ENCODE assay signal across 18 cellular contexts in the genomic region with DNA sequence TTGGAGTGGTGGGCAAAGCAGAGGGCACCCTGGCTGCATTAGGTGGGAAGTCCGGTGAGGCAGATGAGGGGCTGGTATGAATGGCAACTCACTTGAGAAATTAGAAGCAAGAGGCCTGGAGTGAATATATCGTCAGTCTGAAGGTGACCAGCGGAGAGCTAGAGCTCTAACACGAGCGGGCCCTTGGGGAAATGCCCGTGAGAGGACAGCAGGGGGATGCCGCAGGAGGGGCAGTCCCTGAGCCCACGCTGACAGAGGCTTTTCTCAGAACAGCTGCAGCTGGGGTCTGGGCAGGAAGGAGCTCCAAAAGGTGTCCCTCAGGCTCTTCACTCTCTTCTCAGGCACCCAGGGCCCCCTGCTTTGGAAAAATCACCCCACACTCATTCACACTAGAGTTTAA. TPM values are rescaled to one million over a fixed set of nuclear protein-coding genes. Genes with fewer than 3 reads are reported as not detected.
A peak's percentile ranks its signal among the peaks of the same experiment; 100 is the strongest.
DNase-seq lines count a peak whose midpoint lies in the region; ATAC-seq, FAIRE-seq and TF ChIP-seq lines count a peak whose summit lies in the region.
"Had no signal": no experiment of that assay in that cellular context is flagged by ENCODE, and none has a peak within 500 bp of the region (broad histone marks: within the 10 kb centered on the region; RNA-seq: fewer than 3 reads in every experiment).

No MANE protein-coding gene starts in this region.

- H3K4me1 ChIP-seq in GM12878 (ENCODE audit: control insufficient read depth, insufficient read depth, low read length): peaks cover 27% of the 10 kb centered on the region
- H3K4me1 ChIP-seq in spleen: peaks cover 4 to 80% (median 34%) of the 10 kb centered on the region in 6 donors
- H3K4me1 ChIP-seq in prostate gland (replicated peaks): no peaks in the 10 kb centered on the region

- H4K20me1 ChIP-seq in GM12878 (ENCODE audit: control insufficient read depth, insufficient read depth): no peaks in the 10 kb centered on the region

- H3K4me3 ChIP-seq in GM12878: no peak overlapping the region
- no peak overlapping the region for H3K4me3 ChIP-seq in spleen
- H3K4me3 ChIP-seq in prostate gland: no peak overlapping the region
- H3K4me3 ChIP-seq: GM23338 had no signal

- H3K27ac ChIP-seq in GM12878 (ENCODE audit: control insufficient read depth, insufficient read depth) (no peak overlapping the region), spleen (peak overlapping the region in 1 of 8 donors; percentile 81), prostate gland (no peak overlapping the region)

- no peaks in the 10 kb centered on the region for H3K79me2 ChIP-seq in GM12878 (ENCODE audit: control insufficient read depth, insufficient read depth, low read length)

- no TSS peak for BruUV-seq in GM12878 (replicated peaks; lab: Mats Ljungman, UMichigan)

- H3K9me3 ChIP-seq in GM12878 (replicated peaks; ENCODE audit: control insufficient read depth, insufficient read depth, low read length) (no peaks in the 10 kb centered on the region), spleen (no peaks in the 10 kb centered on the region), prostate gland (no peaks in the 10 kb centered on the region)

- in situ Hi-C loops in GM12878 (cut with MboI): loop anchor here (5.0 kb wide), 1 partner anchor 34 kb away; no protein-coding TSS in a partner anchor

- WGBS in GM12878 (ENCODE audit: insufficient coverage, insufficient replicate concordance, low lambda C conversion rate, missing lambda C conversion rate): 2% methylated on average over 8 of the region's 8 CpGs
- 80 to 87% (median 82%) methylated on average over 8 of the region's 8 CpGs for WGBS in spleen, 5 donors
- WGBS in prostate gland: 95% methylated on average over 8 of the region's 8 CpGs

- FAIRE-seq in GM12878 (lab: Jason Lieb, UNC) (no peak), H54 (lab: Jason Lieb, UNC) (no peak)
- FAIRE-seq: GM19239 had no signal

- no peak for TF ChIP-seq RAD21 in GM12878 (IDR thresholded peaks at IDR 0.05; ENCODE audit: insufficient read depth, low read depth, low read length)

- TF ChIP-seq POLR2A in GM12878 (IDR thresholded peaks at IDR 0.05; ENCODE audit: low read depth, low read length) (no peak), spleen (IDR thresholded peaks at IDR 0.05) (no peak), prostate gland (IDR thresholded peaks at IDR 0.05) (no peak), H54 (IDR thresholded peaks at IDR 0.05; ENCODE audit: low read depth, low read length) (no peak)

- no peak for TF ChIP-seq CTCF in GM10248 (IDR thresholded peaks at IDR 0.05; ENCODE audit: control extremely low read depth, extremely low read depth, low read depth, missing control alignments)
- no peak for TF ChIP-seq CTCF in GM20000 (IDR thresholded peaks at IDR 0.05; ENCODE audit: extremely low read depth, missing control alignments)
- no peak for TF ChIP-seq CTCF in GM12878 (IDR thresholded peaks at IDR 0.05 in 2 of 3, conservative IDR thresholded peaks at IDR 0.05 in 1 of 3; ENCODE audit: control insufficient read depth in 2 of 3, extremely low read depth in 1 of 3, insufficient read depth in 1 of 3, low read depth in 3 of 3, low read length in 3 of 3)
- TF ChIP-seq CTCF in spleen (IDR thresholded peaks at IDR 0.05 in 8 of 11, conservative IDR thresholded peaks at IDR 0.05 in 3 of 11): no peak
- no peak for TF ChIP-seq CTCF in prostate gland (IDR thresholded peaks at IDR 0.05)

- H2AFZ ChIP-seq in GM12878 (ENCODE audit: control insufficient read depth, low read depth, low read length): no peak overlapping the region; the same call in 1 of the 2 replicates
- H2AFZ ChIP-seq: GM23338 had no signal

- DNase-seq in GM10248 (ENCODE audit: extremely low spot score): peak; percentile 74
- peak; percentile 57 for DNase-seq in GM20000 (ENCODE audit: low spot score)
- DNase-seq in GM12878 (ENCODE audit: low read depth, low spot score): no peak
- DNase-seq in spleen: peak; percentile 52
- DNase-seq in prostate gland (ENCODE audit: low spot score): no peak
- no peak for DNase-seq in stimulated activated CD8-positive, alpha-beta memory T cell treated with anti-CD3 and anti-CD28 coated beads, Interleukin-4, amount 100 ng/mL, for 48 hours
- no peak for DNase-seq in medulla oblongata (ENCODE audit: extremely low spot score)
- no peak for DNase-seq in H54 (ENCODE audit: insufficient read length, low spot score)
- DNase-seq: CD4-positive, alpha-beta T cell; DMS79 treated with DMSO at 0.1 percent for 48 hours; GF-D8; MM.1S; NCI-H187 treated with DMSO at 0.1 percent for 48 hours; NCI-H2171 treated with DMSO at 0.1 percent for 48 hours; NCI-H510A treated with DMSO at 0.1 percent for 48 hours; SIG-M5 had no signal

- no peak overlapping the region for H3K9ac ChIP-seq in GM12878 (ENCODE audit: control insufficient read depth, insufficient read depth, low read length)

- H3K4me2 ChIP-seq in GM12878 (ENCODE audit: control insufficient read depth, insufficient read depth): 0 out of 2 replicates have a peak overlapping the region, but pooled peaks have one; percentile 17
- H3K4me2 ChIP-seq: GM23338 had no signal

- ATAC-seq in GM12878: peak; percentile 74
- ATAC-seq: GM23338 had no signal

- H3K36me3 ChIP-seq in GM12878 (ENCODE audit: control insufficient read depth in 2 of 2, insufficient read depth in 2 of 2, low read length in 1 of 2): no peaks in the 10 kb centered on the region
- no peaks in the 10 kb centered on the region for H3K36me3 ChIP-seq in spleen
- no peaks in the 10 kb centered on the region for H3K36me3 ChIP-seq in prostate gland

- intact Hi-C loops in GM12878 (cut with micrococcal nuclease; ENCODE audit: unreplicated experiment): no loop called here
- intact Hi-C loops in spleen (cut with DNase I; ENCODE audit: low total_unique reads): no loop called here
- intact Hi-C loops in prostate gland (cut with DNase I): no loop called here

- CTCF ChIA-PET in GM10248 (lab: Yijun Ruan, JAX): interaction anchor here (0.9 to 1.3 kb wide), 4 partner anchors 13 to 426 kb away, joined by 3 to 4 read pairs (median 3); no protein-coding TSS in a partner anchor
- CTCF ChIA-PET in GM12878 (lab: Yijun Ruan, JAX): interaction anchor here (1.3 to 1.6 kb wide), 2 partner anchors 29 to 67 kb away, joined by 4 to 5 read pairs; no protein-coding TSS in a partner anchor

- RAD21 ChIA-PET in GM12878 (lab: Charles Lee; ENCODE audit: unreplicated experiment): interaction anchor here (0.6 to 4.2 kb wide), 10 partner anchors 8 to 83 kb away, joined by 3 to 22 read pairs (median 6); a partner anchor contains a TSS

- H3K27me3 ChIP-seq in GM12878 (replicated peaks in 1 of 2; ENCODE audit: control insufficient read depth in 2 of 2, insufficient read depth in 2 of 2, low read length in 1 of 2) (no peaks in the 10 kb centered on the region; a peak in 2 of 4 replicates), spleen (replicated peaks in 1 of 7) (peaks cover 0 to 6% (median 0%) of the 10 kb centered on the region in 7 donors), prostate gland (replicated peaks; ENCODE audit: insufficient read depth) (no peaks in the 10 kb centered on the region)

- no peak for TF ChIP-seq EP300 in GM12878 (IDR thresholded peaks at IDR 0.05; ENCODE audit: borderline replicate concordance in 1 of 2, control insufficient read depth in 1 of 2, low read depth in 2 of 2, low read length in 2 of 2)

- POLR2A ChIA-PET in GM10248 (lab: Yijun Ruan, JAX) (no interaction called here), GM12878 (lab: Charles Lee) (interaction anchor here (0.6 to 1.5 kb wide), 3 partner anchors 27 to 40 kb away, joined by 3 to 5 read pairs (median 4); no protein-coding TSS in a partner anchor)

- SMC1A ChIA-PET in GM12878 (lab: Charles Lee; ENCODE audit: uncharacterized antibody, unreplicated experiment): interaction anchor here (0.7 to 4.1 kb wide), 13 partner anchors 8 to 58 kb away, joined by 3 to 21 read pairs (median 3); no protein-coding TSS in a partner anchor

TF ChIP-seq in GM12878, 131 proteins besides CTCF, POLR2A, EP300 and RAD21 (continues in another document):
- TF ChIP-seq, protein P1, sequence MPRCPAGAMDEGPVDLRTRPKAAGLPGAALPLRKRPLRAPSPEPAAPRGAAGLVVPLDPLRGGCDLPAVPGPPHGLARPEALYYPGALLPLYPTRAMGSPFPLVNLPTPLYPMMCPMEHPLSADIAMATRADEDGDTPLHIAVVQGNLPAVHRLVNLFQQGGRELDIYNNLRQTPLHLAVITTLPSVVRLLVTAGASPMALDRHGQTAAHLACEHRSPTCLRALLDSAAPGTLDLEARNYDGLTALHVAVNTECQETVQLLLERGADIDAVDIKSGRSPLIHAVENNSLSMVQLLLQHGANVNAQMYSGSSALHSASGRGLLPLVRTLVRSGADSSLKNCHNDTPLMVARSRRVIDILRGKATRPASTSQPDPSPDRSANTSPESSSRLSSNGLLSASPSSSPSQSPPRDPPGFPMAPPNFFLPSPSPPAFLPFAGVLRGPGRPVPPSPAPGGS (IDR thresholded peaks at IDR 0.05; ENCODE audit: borderline replicate concordance, insufficient read depth, low read depth, low read length, poor library complexity, severe bottlenecking): peak; percentile 89
- TF ChIP-seq CBFB (IDR thresholded peaks at IDR 0.05; ENCODE audit: low read depth) (0 out of 2 replicates have a peak, but pooled peaks have one; percentile 38), SMC3 (IDR thresholded peaks at IDR 0.05; ENCODE audit: borderline replicate concordance, low read length) (peak; percentile 5; the same call in 1 of the 2 replicates), IKZF1 (conservative IDR thresholded peaks at IDR 0.05) (0 out of 2 replicates have a peak, but pooled peaks have one; percentile 23), EED (IDR thresholded peaks at IDR 0.05; ENCODE audit: low read depth) (peak; percentile 47; the same call in 1 of the 2 replicates)

RNA-seq across cellular contexts. Expression of a gene that starts 32.0 kb away (rescaled TPM):
- total RNA-seq in GM12878 (2013; cell fraction: nucleolus; rRNA removed): 1.5 and 1.8 TPM in 2 replicates
- 2.3 and 2.7 TPM in 2 replicates for total RNA-seq in GM12878 (2014; rRNA removed)
- total RNA-seq in GM12878 (2014; rRNA removed; fragmentation: Illumina TruSeq; extraction: Trizol): 1.3 TPM in 2 replicates
- total RNA-seq in GM12878 (2021): 2.5 and 2.6 TPM in 2 replicates
- 0.26 TPM for polyA plus RNA-seq in GM12878 (2011; ENCODE audit: low read depth)
- 0.20 and 0.22 TPM in 2 replicates for polyA plus RNA-seq in GM12878 (2011; rRNA removed)
- polyA plus RNA-seq in GM12878 (2011; cell fraction: cytosol; rRNA removed): 0.15 and 0.17 TPM in 2 replicates
- polyA plus RNA-seq in GM12878 (2011; cell fraction: nucleus; rRNA removed): 0.18 and 0.30 TPM in 2 replicates
- polyA plus RNA-seq in GM12878 (2012): 0.24 and 0.28 TPM in 2 replicates
- 1.6 TPM in 2 replicates for polyA plus RNA-seq in GM12878 (2014; fragmentation: Illumina TruSeq; extraction: Trizol)
- polyA plus RNA-seq in GM12878 (2014; fragmentation: Nextera tagmentation; extraction: Ambion mirVana): under 1 TPM; 0.35 to 0.55 TPM
- 1.3 and 1.5 TPM in 2 replicates for polyA plus RNA-seq in GM12878 (2014; rRNA removed)
- under 1 TPM; 0.27 to 0.30 TPM for polyA plus RNA-seq in GM12878 (2016; fragmentation: Nextera tagmentation; extraction: Ambion mirVana)
- polyA minus RNA-seq in GM12878 (2011; rRNA and poly(A)+ RNA removed): 0.26 and 0.29 TPM in 2 replicates
- polyA minus RNA-seq in GM12878 (2011; cell fraction: cytosol; rRNA and poly(A)+ RNA removed): 0.10 TPM in 1 of 2 replicates, not detected in the other
- polyA minus RNA-seq in GM12878 (2011; cell fraction: nucleus; rRNA and poly(A)+ RNA removed): 0.12 and 0.29 TPM in 2 replicates
- 100 to 1,000 TPM in 1 of 7 donors, 10 to 100 TPM in 6; 50.4 to 103 (median 75.4) TPM for total RNA-seq in spleen
- 1 to 10 TPM; 4.1 to 6.0 (median 5.9) TPM for polyA plus RNA-seq in spleen
- 10 to 100 TPM; 13.9 to 31.1 TPM for total RNA-seq in prostate gland
- total RNA-seq: GM23338 had no signal

Comparison
In these comparisons a context has a peak if more than half of its experiments do, and no peak if none do; other contexts are left out.
1. DNase-seq: peak in GM10248 (single experiment), GM20000 (single experiment) and spleen (single experiment); none in GM12878 (single experiment), prostate gland (single experiment), stimulated activated CD8-positive, alpha-beta memory T cell treated with anti-CD3 and anti-CD28 coated beads, Interleukin-4, amount 100 ng/mL, for 48 hours (single experiment), medulla oblongata (single experiment) and H54 (single experiment).
2. RNA of a gene that starts 32.0 kb away (total RNA-seq): 50.4 to 103 TPM in spleen and 13.9 to 31.1 TPM in prostate gland; 1.3 to 2.7 TPM in GM12878; every median in the first group is over 4 times any median in the second.